8 cellular contexts compared by ENCODE assay signal in the genomic region with DNA sequence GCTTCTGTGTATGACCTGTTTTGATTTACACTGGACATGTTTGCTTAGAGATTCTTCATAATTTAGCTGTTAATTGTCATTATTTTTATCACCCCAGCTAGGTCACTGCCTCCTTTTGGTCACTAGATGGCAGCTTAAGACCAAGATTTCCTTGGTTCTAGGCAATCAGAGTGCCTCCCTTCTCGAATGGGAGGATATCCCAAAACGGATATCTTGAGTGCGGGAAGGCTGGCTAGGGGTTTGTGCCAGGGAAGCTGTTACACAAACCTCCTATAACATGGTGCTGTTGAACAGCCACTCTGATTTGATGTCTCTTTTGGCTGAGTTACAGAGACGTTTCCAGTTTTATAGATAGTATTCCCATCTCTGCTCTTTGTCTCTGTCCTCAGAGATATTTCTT.
DNase-seq lines count a peak whose midpoint lies in the region; ATAC-seq and TF ChIP-seq lines count a peak whose summit lies in the region.

No MANE protein-coding gene starts in this region.

- H3K9me3 ChIP-seq in OCI-LY1 (ENCODE audit: low read length), result no peaks in the 10 kb centered on the region

- DNase-seq in natural killer cell (no peak), dermis microvascular lymphatic vessel endothelial cell (ENCODE audit: low read depth in 2 of 2) (peak; percentile 15 to 45), mesothelial cell of epicardium (ENCODE audit: low spot score in 2 of 2, unreplicated experiment in 2 of 2) (no peak), GF-D8 (lab: John Stamatoyannopoulos, UW) (no peak)
- no peak for DNase-seq in natural killer cell treated with Interleukin-12 subunit alpha and Interleukin-12 subunit beta and Interleukin-15 and Interleukin-18, amount 100 ng/mL, for 72 hours (ENCODE audit: low spot score)

- TF ChIP-seq CTCF in natural killer cell (IDR thresholded peaks at IDR 0.05) (peak; percentile 75), OCI-LY1 (IDR thresholded peaks at IDR 0.05; ENCODE audit: low read length) (peak; percentile 87), mesothelial cell of epicardium (IDR thresholded peaks at IDR 0.05; ENCODE audit: unreplicated experiment) (peak; percentile 56)

- H3K27ac ChIP-seq in OCI-LY1 (ENCODE audit: low read depth, low read length, poor library complexity, severe bottlenecking), result no peak overlapping the region

- peaks cover 8% of the 10 kb centered on the region in 2 donors for H3K4me1 Mint-ChIP-seq in natural killer cell
- H3K4me1 Mint-ChIP-seq in natural killer cell treated with Interleukin-12 subunit alpha and Interleukin-12 subunit beta and Interleukin-15 and Interleukin-18, amount 100 ng/mL, for 72 hours (ENCODE audit: low read depth in 2 of 2), result peaks cover 5 to 7% of the 10 kb centered on the region in 2 donors
- H3K4me1 Mint-ChIP-seq in mesothelial cell of epicardium, result peaks cover 25% of the 10 kb centered on the region

- H3K36me3 ChIP-seq in OCI-LY1 (ENCODE audit: insufficient read depth, low read length), result no peaks in the 10 kb centered on the region

- H3K27me3 ChIP-seq in OCI-LY1 (ENCODE audit: insufficient read depth, low read length), result no peaks in the 10 kb centered on the region

- no peaks in the 10 kb centered on the region for H3K9me2 ChIP-seq in OCI-LY1 (ENCODE audit: low read depth, low read length)

- no peaks in the 10 kb centered on the region for H3K79me2 ChIP-seq in OCI-LY1 (ENCODE audit: insufficient read depth, low read length)

- H3K36me3 Mint-ChIP-seq in natural killer cell, result no peaks in the 10 kb centered on the region
- H3K36me3 Mint-ChIP-seq in natural killer cell treated with Interleukin-12 subunit alpha and Interleukin-12 subunit beta and Interleukin-15 and Interleukin-18, amount 100 ng/mL, for 72 hours, result no peaks in the 10 kb centered on the region
- H3K36me3 Mint-ChIP-seq in mesothelial cell of epicardium, result peaks cover 17% of the 10 kb centered on the region

- intact Hi-C loops in natural killer cell (cut with micrococcal nuclease), result loop anchor here (2.0 kb wide), 1 partner anchor 1994 kb away; no protein-coding TSS in a partner anchor

- H2AFZ ChIP-seq in OCI-LY1 (ENCODE audit: low read length), result no peak overlapping the region

- no peaks in the 10 kb centered on the region for H4K20me1 ChIP-seq in OCI-LY1 (ENCODE audit: insufficient read depth, low read length)

- H3K4me3 ChIP-seq in OCI-LY1 (ENCODE audit: low read depth, low read length, poor library complexity, severe bottlenecking), result no peak overlapping the region

- no peaks in the 10 kb centered on the region for H3K4me1 ChIP-seq in OCI-LY1 (ENCODE audit: insufficient read depth, low read length, severe bottlenecking)

- H3K27ac Mint-ChIP-seq in natural killer cell, result no peak overlapping the region
- no peak overlapping the region for H3K27ac Mint-ChIP-seq in natural killer cell treated with Interleukin-12 subunit alpha and Interleukin-12 subunit beta and Interleukin-15 and Interleukin-18, amount 100 ng/mL, for 72 hours
- H3K27ac Mint-ChIP-seq in mesothelial cell of epicardium, result no peak overlapping the region

- ATAC-seq in natural killer cell (peak; percentile 61 to 70 (median 62)), GM21447 (IDR thresholded peaks at IDR 0.05; ENCODE audit: unreplicated experiment) (peak; percentile 87), HG03565 (IDR thresholded peaks at IDR 0.05; ENCODE audit: unreplicated experiment) (peak; percentile 88)
- ATAC-seq in natural killer cell treated with Interleukin-12 subunit alpha and Interleukin-12 subunit beta and Interleukin-15 and Interleukin-18, amount 100 ng/mL, for 72 hours, result no peak

- H3K4me2 ChIP-seq in OCI-LY1 (ENCODE audit: low read length), result no peak overlapping the region

- no peaks in the 10 kb centered on the region for H3K9me3 Mint-ChIP-seq in natural killer cell
- peaks cover 3% of the 10 kb centered on the region for H3K9me3 Mint-ChIP-seq in natural killer cell treated with Interleukin-12 subunit alpha and Interleukin-12 subunit beta and Interleukin-15 and Interleukin-18, amount 100 ng/mL, for 72 hours
- peaks cover 41% of the 10 kb centered on the region for H3K9me3 Mint-ChIP-seq in mesothelial cell of epicardium

- H3K27me3 Mint-ChIP-seq in natural killer cell (ENCODE audit: low read depth in 2 of 2) (peaks cover 6 to 13% of the 10 kb centered on the region in 2 donors), mesothelial cell of epicardium (ENCODE audit: low read depth) (no peaks in the 10 kb centered on the region)
- H3K27me3 Mint-ChIP-seq in natural killer cell treated with Interleukin-12 subunit alpha and Interleukin-12 subunit beta and Interleukin-15 and Interleukin-18, amount 100 ng/mL, for 72 hours, result peaks cover 8 to 22% of the 10 kb centered on the region in 2 donors

- H3K9ac ChIP-seq in OCI-LY1 (ENCODE audit: low read length), result no peak overlapping the region

- no peak overlapping the region for H3K4me3 Mint-ChIP-seq in natural killer cell
- no peak overlapping the region for H3K4me3 Mint-ChIP-seq in natural killer cell treated with Interleukin-12 subunit alpha and Interleukin-12 subunit beta and Interleukin-15 and Interleukin-18, amount 100 ng/mL, for 72 hours
- no peak overlapping the region for H3K4me3 Mint-ChIP-seq in mesothelial cell of epicardium

- no peaks in the 10 kb centered on the region for H3F3A ChIP-seq in OCI-LY1 (ENCODE audit: insufficient read depth, low read length)

Comparison
In these comparisons a context has a peak if more than half of its experiments do, and no peak if none do; other contexts are left out.
1. ATAC-seq: peak in natural killer cell (3 of 3), GM21447 (single experiment) and HG03565 (single experiment); none in natural killer cell treated with Interleukin-12 subunit alpha and Interleukin-12 subunit beta and Interleukin-15 and Interleukin-18, amount 100 ng/mL, for 72 hours (0 of 2).
2. DNase-seq: peak in dermis microvascular lymphatic vessel endothelial cell (2 of 2); none in natural killer cell (single experiment), natural killer cell treated with Interleukin-12 subunit alpha and Interleukin-12 subunit beta and Interleukin-15 and Interleukin-18, amount 100 ng/mL, for 72 hours (single experiment), mesothelial cell of epicardium (0 of 2) and GF-D8 (single experiment).
3. Peak in every context shown above with its lines, with median percentiles within 50 percentile points of each other: CTCF ChIP-seq.